Comparison of ENCODE assay signal across 8 cellular contexts in the genomic region with DNA sequence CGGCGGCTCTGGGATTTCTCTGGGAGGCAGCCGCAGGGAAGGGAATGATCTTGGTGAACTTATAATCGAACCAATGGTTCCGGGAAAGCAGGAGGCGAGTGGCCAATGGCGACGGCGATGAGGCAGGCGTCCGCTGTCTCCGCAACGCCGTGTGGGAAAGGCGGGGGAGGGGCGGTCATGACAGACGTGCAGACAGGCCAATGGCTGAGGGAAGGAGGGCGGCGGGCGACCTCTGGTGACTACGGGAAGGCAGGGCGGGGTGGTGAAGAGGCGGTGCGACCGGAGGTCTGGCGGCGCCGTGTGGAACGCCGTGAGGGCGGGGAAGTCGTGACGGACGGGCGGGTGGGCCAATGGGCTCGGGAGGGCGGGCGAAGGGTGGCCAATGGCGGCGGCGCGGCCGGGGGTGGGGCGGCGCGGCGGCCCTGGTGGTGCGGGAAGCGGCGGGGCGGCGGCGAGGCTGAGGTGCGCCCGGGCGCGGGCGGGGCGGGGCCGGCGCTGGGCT. TPM values are rescaled to one million over a fixed set of nuclear protein-coding genes. Genes with fewer than 3 reads are reported as not detected.
DNase-seq lines count a peak whose midpoint lies in the region; ATAC-seq, FAIRE-seq and TF ChIP-seq lines count a peak whose summit lies in the region.

A gene with protein sequence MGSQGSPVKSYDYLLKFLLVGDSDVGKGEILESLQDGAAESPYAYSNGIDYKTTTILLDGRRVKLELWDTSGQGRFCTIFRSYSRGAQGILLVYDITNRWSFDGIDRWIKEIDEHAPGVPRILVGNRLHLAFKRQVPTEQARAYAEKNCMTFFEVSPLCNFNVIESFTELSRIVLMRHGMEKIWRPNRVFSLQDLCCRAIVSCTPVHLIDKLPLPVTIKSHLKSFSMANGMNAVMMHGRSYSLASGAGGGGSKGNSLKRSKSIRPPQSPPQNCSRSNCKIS (plus strand): TSS at position 409 of the 502 bp plus-strand sequence. CDS start 226 bp downstream, outside the sequence.

- H3F3A ChIP-seq in OCI-LY1 (ENCODE audit: insufficient read depth, low read length): no peaks in the 10 kb centered on the region

- FAIRE-seq in endothelial cell of umbilical vein (lab: Jason Lieb, UNC): peak; percentile 98

- H3K9me3 ChIP-seq in OCI-LY1 (ENCODE audit: low read length) (no peaks in the 10 kb centered on the region), endothelial cell of umbilical vein (replicated peaks; ENCODE audit: control insufficient read depth, insufficient read depth, low read length) (no peaks in the 10 kb centered on the region)

- no peaks in the 10 kb centered on the region for H3K9me1 ChIP-seq in endothelial cell of umbilical vein (replicated peaks; ENCODE audit: control insufficient read depth, extremely low read depth, insufficient read depth, low read length)

- peak within 1 kb of the TSS; percentile 89 for H3K9ac ChIP-seq in OCI-LY1 (ENCODE audit: low read length)
- H3K9ac ChIP-seq in endothelial cell of umbilical vein (replicated peaks; ENCODE audit: extremely low read depth, insufficient read depth, low read length): peak within 1 kb of the TSS; percentile 72

- H3K27ac ChIP-seq in OCI-LY1 (ENCODE audit: low read depth, low read length, poor library complexity, severe bottlenecking) (peak within 1 kb of the TSS; percentile 81), endothelial cell of umbilical vein (ENCODE audit: insufficient read depth, low read depth, low read length) (peak within 1 kb of the TSS; percentile 68)

- H3K79me2 ChIP-seq in OCI-LY1 (ENCODE audit: insufficient read depth, low read length) (no peaks in the 10 kb centered on the region), endothelial cell of umbilical vein (ENCODE audit: control insufficient read depth, insufficient read depth, low read length) (peaks cover 24% of the 10 kb centered on the region)

- no peaks in the 10 kb centered on the region for H3K36me3 ChIP-seq in OCI-LY1 (ENCODE audit: insufficient read depth, low read length)
- H3K36me3 ChIP-seq in endothelial cell of umbilical vein (ENCODE audit: control insufficient read depth in 2 of 2, extremely low read depth in 1 of 2, insufficient read depth in 2 of 2, low read length in 2 of 2): peaks cover 0 to 3% of the 10 kb centered on the region in 2 experiments

- no peaks in the 10 kb centered on the region for H4K20me1 ChIP-seq in OCI-LY1 (ENCODE audit: insufficient read depth, low read length)
- no peaks in the 10 kb centered on the region for H4K20me1 ChIP-seq in endothelial cell of umbilical vein (replicated peaks; ENCODE audit: control insufficient read depth, extremely low read depth, insufficient read depth, low read length)

- H3K4me2 ChIP-seq in OCI-LY1 (ENCODE audit: low read length) (peak within 1 kb of the TSS; percentile 97), endothelial cell of umbilical vein (ENCODE audit: insufficient read depth, low read length) (peak within 1 kb of the TSS; percentile 53)

- POLR2A ChIA-PET in endothelial cell of umbilical vein (lab: Charles Lee): no interaction called here

- intact Hi-C loops in endothelial cell of umbilical vein (cut with micrococcal nuclease): loop anchor here (1.0 to 5.0 kb wide), 5 partner anchors 37 to 197 kb away; a partner anchor contains a TSS

- TF ChIP-seq CTCF in OCI-LY1 (IDR thresholded peaks at IDR 0.05; ENCODE audit: low read length) (no peak), endothelial cell of umbilical vein (IDR thresholded peaks at IDR 0.05; ENCODE audit: extremely low read depth in 1 of 2, insufficient read depth in 1 of 2, low read depth in 1 of 2, low read length in 2 of 2) (peak in 1 of 2 donors; percentile 16)

- no TSS peak for BruUV-seq in endothelial cell of umbilical vein (replicated peaks; lab: Mats Ljungman, UMichigan)

- ATAC-seq in GM21528 (IDR thresholded peaks at IDR 0.05; ENCODE audit: low FRiP score, unreplicated experiment): peak; percentile 72

- H3K4me1 ChIP-seq in OCI-LY1 (ENCODE audit: insufficient read depth, low read length, severe bottlenecking) (peaks cover 37% of the 10 kb centered on the region), endothelial cell of umbilical vein (ENCODE audit: control insufficient read depth, extremely low read depth, insufficient read depth, low read length) (peaks cover 16% of the 10 kb centered on the region)

- dilution Hi-C loops in endothelial cell of umbilical vein (cut with MboI; ENCODE audit: extremely low pct_ligation_motif_present, low sequenced_read_pairs): no loop called here

- TF ChIP-seq POLR2A in endothelial cell of umbilical vein (IDR thresholded peaks at IDR 0.05; ENCODE audit: low read depth, low read length): no peak

- H3K9me2 ChIP-seq in OCI-LY1 (ENCODE audit: low read depth, low read length): no peaks in the 10 kb centered on the region

- H3K27me3 ChIP-seq in OCI-LY1 (ENCODE audit: insufficient read depth, low read length): no peaks in the 10 kb centered on the region
- H3K27me3 ChIP-seq in endothelial cell of umbilical vein (ENCODE audit: control insufficient read depth in 2 of 2, insufficient read depth in 2 of 2, low read length in 2 of 2): no peaks in the 10 kb centered on the region

- H2AFZ ChIP-seq in OCI-LY1 (ENCODE audit: low read length) (no peak within 1 kb of the TSS), endothelial cell of umbilical vein (ENCODE audit: low read depth, low read length) (peak within 1 kb of the TSS; percentile 78)

- CTCF ChIA-PET in endothelial cell of umbilical vein (lab: Charles Lee): interaction anchor here (0.8 to 1.2 kb wide), 8 partner anchors 10 to 61 kb away, joined by 3 to 8 read pairs (median 4); a partner anchor contains a TSS

- DNase-seq in DMS 273 treated with DMSO at 0.1 percent for 48 hours (lab: John Stamatoyannopoulos, UW) (peak; percentile 88), HuH-7.5 (ENCODE audit: low spot score) (peak; percentile 97), activated T-cell treated with anti-CD3 and anti-CD28 coated beads for 1 hour (ENCODE audit: low read depth) (peak; percentile 99), endothelial cell of umbilical vein (ENCODE audit: low read depth, low spot score) (peak; percentile 97), middle frontal gyrus (ENCODE audit: extremely low spot score, low spot score) (peak; percentile 92)
- peak; percentile 96 to 99 for DNase-seq in stimulated activated CD8-positive, alpha-beta memory T cell treated with anti-CD3 and anti-CD28 coated beads, Interleukin-2, amount 100 ng/mL, for 1 hour (ENCODE audit: low read depth in 2 of 2)

- peak within 1 kb of the TSS; percentile 88 for H3K4me3 ChIP-seq in OCI-LY1 (ENCODE audit: low read depth, low read length, poor library complexity, severe bottlenecking)
- peak within 1 kb of the TSS; percentile 24 to 79 (median 54) for H3K4me3 ChIP-seq in endothelial cell of umbilical vein (replicated peaks in 1 of 3; ENCODE audit: insufficient read depth in 1 of 3, low read depth in 1 of 3, low read length in 3 of 3)

TF ChIP-seq in endothelial cell of umbilical vein, 7 proteins besides CTCF, POLR2A, EP300 and RAD21:
- TF ChIP-seq JUN (IDR thresholded peaks at IDR 0.05; ENCODE audit: borderline replicate concordance, insufficient read depth, insufficient read length, low read depth) (no peak), POLR2AphosphoS5 (IDR thresholded peaks at IDR 0.05; ENCODE audit: insufficient read depth, low read depth, low read length) (peak; percentile 43), EZH2 (IDR thresholded peaks at IDR 0.05; ENCODE audit: borderline replicate concordance, low read depth, low read length, severe bottlenecking) (no peak), FOS (IDR thresholded peaks at IDR 0.05; ENCODE audit: borderline replicate concordance, insufficient read depth, low read length) (no peak), MYC (IDR thresholded peaks at IDR 0.05; ENCODE audit: low read depth, low read length) (no peak), GATA2 (IDR thresholded peaks at IDR 0.05; ENCODE audit: insufficient read depth, insufficient read length, low read depth, low read length) (no peak)
- TF ChIP-seq, protein P1, sequence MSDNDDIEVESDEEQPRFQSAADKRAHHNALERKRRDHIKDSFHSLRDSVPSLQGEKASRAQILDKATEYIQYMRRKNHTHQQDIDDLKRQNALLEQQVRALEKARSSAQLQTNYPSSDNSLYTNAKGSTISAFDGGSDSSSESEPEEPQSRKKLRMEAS (IDR thresholded peaks at IDR 0.05; ENCODE audit: insufficient read depth, insufficient read length): no peak

RNA-seq across cellular contexts. Expression of the gene that starts here (rescaled TPM):
- 16.7 and 18.8 TPM in 2 replicates for total RNA-seq in endothelial cell of umbilical vein
- polyA plus RNA-seq in endothelial cell of umbilical vein: 12.4 and 16.3 TPM in 2 replicates
- 8.3 and 10.9 TPM in 2 replicates for polyA plus RNA-seq in endothelial cell of umbilical vein (2011; cell fraction: cytosol; rRNA removed)
- 13.7 and 15.5 TPM in 2 replicates for polyA plus RNA-seq in endothelial cell of umbilical vein (2011; cell fraction: nucleus; rRNA removed)
- 11.0 and 14.9 TPM in 2 replicates for polyA plus RNA-seq in endothelial cell of umbilical vein (2012)
- polyA minus RNA-seq in endothelial cell of umbilical vein: 7.6 and 8.3 TPM in 2 replicates
- 17.3 TPM for polyA minus RNA-seq in endothelial cell of umbilical vein (2011; cell fraction: cytosol; rRNA and poly(A)+ RNA removed)
- polyA minus RNA-seq in endothelial cell of umbilical vein (2011; cell fraction: nucleus; rRNA and poly(A)+ RNA removed): 3.1 and 6.3 TPM in 2 replicates

Comparison
In these comparisons a context has a peak if more than half of its experiments do, and no peak if none do; other contexts are left out.
1. Peak in every context shown above with its lines: DNase-seq, ATAC-seq, H3K4me3 ChIP-seq and H3K27ac ChIP-seq.